Comparison of ENCODE assay signal across 2 cellular contexts in genomic region chr2:127386246-127386645, GRCh38.
A peak's percentile ranks its signal among the peaks of the same experiment; 100 is the strongest.
TF ChIP-seq lines count a peak whose summit lies in the region.

No MANE protein-coding gene starts in this region.

TF ChIP-seq in HepG2, 621 proteins besides CTCF, POLR2A, EP300 and RAD21 (continues in another document):
- TF ChIP-seq SPEN (CRISPR knock-in tag; IDR thresholded peaks at IDR 0.05; ENCODE audit: low read depth) (no peak), CREB1 (IDR thresholded peaks at IDR 0.05) (no peak), CREB1 (CRISPR knock-in tag; IDR thresholded peaks at IDR 0.05) (0 out of 2 replicates have a peak, but pooled peaks have one; percentile 3), ZNF816 (CRISPR knock-in tag; IDR thresholded peaks at IDR 0.05; ENCODE audit: borderline replicate concordance) (no peak), ARID3A (IDR thresholded peaks at IDR 0.05; ENCODE audit: low read depth, low read length) (peak; percentile 31; the same call in 1 of the 2 replicates), ZNF232 (CRISPR knock-in tag; IDR thresholded peaks at IDR 0.05; ENCODE audit: borderline replicate concordance) (no peak), ZBTB43 (CRISPR knock-in tag; conservative IDR thresholded peaks at IDR 0.05) (no peak), CEBPB (IDR thresholded peaks at IDR 0.05; ENCODE audit: borderline replicate concordance, low read depth, low read length) (peak; percentile 94), ZNF615 (CRISPR knock-in tag; IDR thresholded peaks at IDR 0.05; ENCODE audit: borderline replicate concordance) (no peak), PHF20 (CRISPR knock-in tag; IDR thresholded peaks at IDR 0.05) (no peak), RFX5 (IDR thresholded peaks at IDR 0.05; ENCODE audit: low read depth, low read length) (no peak), ZNF136 (CRISPR knock-in tag; IDR thresholded peaks at IDR 0.05; ENCODE audit: low read depth) (no peak), ZNF878 (CRISPR knock-in tag; IDR thresholded peaks at IDR 0.05) (no peak), SAP130 (CRISPR knock-in tag; IDR thresholded peaks at IDR 0.05; ENCODE audit: low read depth) (0 out of 2 replicates have a peak, but pooled peaks have one; percentile 1), ZNF496 (CRISPR knock-in tag; IDR thresholded peaks at IDR 0.05; ENCODE audit: insufficient replicate concordance) (no peak), NR2F6 (IDR thresholded peaks at IDR 0.05) (no peak), NR2F6 (CRISPR knock-in tag; IDR thresholded peaks at IDR 0.05) (no peak), HNF4G (IDR thresholded peaks at IDR 0.05; ENCODE audit: borderline replicate concordance, low read depth, low read length) (no peak), HNF4G (CRISPR knock-in tag; IDR thresholded peaks at IDR 0.05; ENCODE audit: borderline replicate concordance, low read depth) (no peak), KDM3A (CRISPR knock-in tag; IDR thresholded peaks at IDR 0.05; ENCODE audit: low read depth) (no peak), REL (CRISPR knock-in tag; conservative IDR thresholded peaks at IDR 0.05) (no peak), ATF4 (CRISPR knock-in tag; IDR thresholded peaks at IDR 0.05) (peak in 1 of 2 experiments; percentile 31; a peak in 1 of 4 replicates), CEBPG (CRISPR knock-in tag; IDR thresholded peaks at IDR 0.05) (peak; percentile 81), KDM2A (CRISPR knock-in tag; IDR thresholded peaks at IDR 0.05; ENCODE audit: borderline replicate concordance, low read depth) (no peak), CBX1 (IDR thresholded peaks at IDR 0.05; ENCODE audit: low read depth) (no peak), ZNF740 (CRISPR knock-in tag; IDR thresholded peaks at IDR 0.05) (no peak), BCL6 (CRISPR knock-in tag; IDR thresholded peaks at IDR 0.05) (peak; percentile 28; the same call in 1 of the 2 replicates), ATF7 (IDR thresholded peaks at IDR 0.05) (no peak), ATF7 (CRISPR knock-in tag; IDR thresholded peaks at IDR 0.05) (no peak), ZSCAN25 (CRISPR knock-in tag; IDR thresholded peaks at IDR 0.05) (no peak)
- TF ChIP-seq, protein P1, sequence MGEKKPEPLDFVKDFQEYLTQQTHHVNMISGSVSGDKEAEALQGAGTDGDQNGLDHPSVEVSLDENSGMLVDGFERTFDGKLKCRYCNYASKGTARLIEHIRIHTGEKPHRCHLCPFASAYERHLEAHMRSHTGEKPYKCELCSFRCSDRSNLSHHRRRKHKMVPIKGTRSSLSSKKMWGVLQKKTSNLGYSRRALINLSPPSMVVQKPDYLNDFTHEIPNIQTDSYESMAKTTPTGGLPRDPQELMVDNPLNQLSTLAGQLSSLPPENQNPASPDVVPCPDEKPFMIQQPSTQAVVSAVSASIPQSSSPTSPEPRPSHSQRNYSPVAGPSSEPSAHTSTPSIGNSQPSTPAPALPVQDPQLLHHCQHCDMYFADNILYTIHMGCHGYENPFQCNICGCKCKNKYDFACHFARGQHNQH (CRISPR knock-in tag; IDR thresholded peaks at IDR 0.05), result no peak
- TF ChIP-seq, protein P2, sequence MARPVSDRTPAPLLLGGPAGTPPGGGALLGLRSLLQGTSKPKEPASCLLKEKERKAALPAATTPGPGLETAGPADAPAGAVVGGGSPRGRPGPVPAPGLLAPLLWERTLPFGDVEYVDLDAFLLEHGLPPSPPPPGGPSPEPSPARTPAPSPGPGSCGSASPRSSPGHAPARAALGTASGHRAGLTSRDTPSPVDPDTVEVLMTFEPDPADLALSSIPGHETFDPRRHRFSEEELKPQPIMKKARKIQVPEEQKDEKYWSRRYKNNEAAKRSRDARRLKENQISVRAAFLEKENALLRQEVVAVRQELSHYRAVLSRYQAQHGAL (CRISPR knock-in tag; IDR thresholded peaks at IDR 0.05; ENCODE audit: not compliant biosample characterization), result no peak

TF ChIP-seq in GM12891, 5 proteins besides CTCF, POLR2A, EP300 and RAD21:
- no peak for TF ChIP-seq POU2F2 (IDR thresholded peaks at IDR 0.05; ENCODE audit: low read depth, low read length)
- no peak for TF ChIP-seq PAX5 (IDR thresholded peaks at IDR 0.05; ENCODE audit: insufficient read depth, low read length, severe bottlenecking)
- no peak for TF ChIP-seq SPI1 (IDR thresholded peaks at IDR 0.05; ENCODE audit: low read depth, low read length)
- TF ChIP-seq POLR2AphosphoS5 (IDR thresholded peaks at IDR 0.05; ENCODE audit: low read depth, low read length), result no peak
- TF ChIP-seq TAF1 (IDR thresholded peaks at IDR 0.05; ENCODE audit: low read depth, low read length), result no peak
TF ChIP-seq in GM12891: peak in this region for 0.
